In the genomic region with DNA sequence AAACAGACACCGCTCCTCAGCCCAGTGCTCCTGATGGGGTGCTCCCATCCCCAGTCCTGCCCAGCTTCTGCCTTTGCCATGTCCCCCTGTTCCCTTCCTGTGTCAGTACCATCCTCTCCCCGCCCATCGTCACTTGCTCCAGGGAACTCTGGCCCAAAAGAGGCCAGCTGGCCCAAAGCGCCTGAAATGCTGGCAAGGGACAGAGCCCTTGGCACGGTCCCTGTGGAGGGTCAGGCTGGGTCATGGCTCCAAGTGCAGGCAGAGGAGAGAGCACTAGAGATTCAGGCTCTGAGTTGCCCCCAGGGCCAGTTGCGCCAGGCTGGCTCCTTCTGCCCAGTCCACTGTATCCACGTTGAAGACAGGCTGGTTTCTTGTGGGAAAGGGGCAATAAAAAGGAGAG, we compare ENCODE assay signal across 17 cellular contexts. TPM values are rescaled to one million over a fixed set of nuclear protein-coding genes. Genes with fewer than 3 reads are reported as not detected.
A peak's percentile ranks its signal among the peaks of the same experiment; 100 is the strongest.
DNase-seq lines count a peak whose midpoint lies in the region; ATAC-seq and TF ChIP-seq lines count a peak whose summit lies in the region.
"Had no signal": no experiment of that assay in that cellular context is flagged by ENCODE, and none has a peak within 500 bp of the region (broad histone marks: within the 10 kb centered on the region; RNA-seq: fewer than 3 reads in every experiment).

No MANE protein-coding gene starts in this region.

- TF ChIP-seq CTCF in right atrium auricular region (IDR thresholded peaks at IDR 0.05) (no peak), tibial artery (IDR thresholded peaks at IDR 0.05) (no peak)

- DNase-seq in Right ventricle myocardium inferior (ENCODE audit: missing footprints) (peak; percentile 79), right atrium auricular region (ENCODE audit: low spot score) (no peak), Right ventricle myocardium superior (peak; percentile 85), nucleus accumbens (lab: John Stamatoyannopoulos, UW) (peak in 36 of 56 donors; percentile 1 to 57 (median 16)), tibial artery (peak in 1 of 2 donors; percentile 81), HuH-7.5 (ENCODE audit: low spot score) (no peak), NCI-H1092 (lab: John Stamatoyannopoulos, UW) (no peak), erythroblast (lab: John Stamatoyannopoulos, UW) (no peak)
- DNase-seq: activated CD8-positive, alpha-beta memory T cell treated with anti-CD3 and anti-CD28 coated beads, Interleukin-2, amount 50 U/mL, for 48 hours; activated effector memory CD4-positive, alpha-beta T cell treated with anti-CD3 and anti-CD28 coated beads, Interleukin-2, amount 50 U/mL, for 16 hours; activated naive CD8-positive, alpha-beta T cell treated with anti-CD3 and anti-CD28 coated beads, Interleukin-2, amount 50 U/mL, for 24 hours; foreskin keratinocyte; naive thymus-derived CD8-positive, alpha-beta T cell; NCI-H69; OCI-M1 had no signal

- H3K27me3 ChIP-seq in right atrium auricular region: no peaks in the 10 kb centered on the region
- no peaks in the 10 kb centered on the region for H3K27me3 ChIP-seq in tibial artery
- H3K27me3 ChIP-seq: foreskin keratinocyte had no signal

- H3K36me3 ChIP-seq in right atrium auricular region: no peaks in the 10 kb centered on the region
- H3K36me3 ChIP-seq in tibial artery: no peaks in the 10 kb centered on the region

- H3K4me3 ChIP-seq in right atrium auricular region (no peak overlapping the region), tibial artery (no peak overlapping the region)
- H3K4me3 ChIP-seq: A549 had no signal

- H3K27ac ChIP-seq in right atrium auricular region: peak overlapping the region in 1 of 2 donors; percentile 42
- H3K27ac ChIP-seq in tibial artery: peak overlapping the region; percentile 32 to 41
- H3K27ac ChIP-seq: A549, foreskin keratinocyte had no signal

- intact Hi-C loops in Right ventricle myocardium inferior (cut with DNase I) (loop anchor here (5.0 kb wide), 1 partner anchor 35 kb away; no protein-coding TSS in a partner anchor), Right ventricle myocardium superior (cut with DNase I) (loop anchor here (5.0 kb wide), 1 partner anchor 50 kb away; no protein-coding TSS in a partner anchor), tibial artery (cut with DNase I; ENCODE audit: low total_unique reads) (no loop called here)

- no peak for TF ChIP-seq POLR2A in erythroblast (IDR thresholded peaks at IDR 0.05; ENCODE audit: low read length)

- H3K9me3 ChIP-seq in right atrium auricular region (no peaks in the 10 kb centered on the region), tibial artery (no peaks in the 10 kb centered on the region)
- H3K9me3 ChIP-seq: A549 had no signal

- H3K4me1 ChIP-seq in right atrium auricular region: peaks cover 0 to 17% of the 10 kb centered on the region in 2 donors
- H3K4me1 ChIP-seq in tibial artery: peaks cover 0 to 22% (median 18%) of the 10 kb centered on the region in 4 donors
- H3K4me1 ChIP-seq: A549, foreskin keratinocyte had no signal

- ATAC-seq in Right ventricle myocardium inferior (peak; percentile 48), Right ventricle myocardium superior (ENCODE audit: poor library complexity) (peak; percentile 51)
- ATAC-seq: A549; activated naive CD8-positive, alpha-beta T cell treated with anti-CD3 and anti-CD28 coated beads, Interleukin-2, amount 50 U/mL, for 24 hours; foreskin keratinocyte; naive thymus-derived CD8-positive, alpha-beta T cell had no signal

RNA-seq across cellular contexts. Expression of a gene that starts 8.4 kb away (rescaled TPM):
- total RNA-seq in Right ventricle myocardium inferior: 58.9 TPM
- total RNA-seq in right atrium auricular region: 10 to 100 TPM; 33.1 to 39.7 TPM
- total RNA-seq in Right ventricle myocardium superior: 59.8 TPM

RNA-seq across cellular contexts. Expression of a gene that starts 46.3 kb away (rescaled TPM):
- total RNA-seq in Right ventricle myocardium inferior (2.2 TPM), right atrium auricular region (1 to 10 TPM in 1 of 2 donors, under 1 TPM in 1; 0.55 to 1.1 TPM), Right ventricle myocardium superior (1.9 TPM)
- total RNA-seq: bronchial epithelial cell had no signal

RNA-seq across cellular contexts. Expression of a gene that starts 51.7 kb away (rescaled TPM):
- total RNA-seq in Right ventricle myocardium inferior: 39.6 TPM
- total RNA-seq in right atrium auricular region: 10 to 100 TPM in 1 of 2 donors, 1 to 10 TPM in 1; 8.6 to 19.9 TPM
- 40.1 TPM for total RNA-seq in Right ventricle myocardium superior

Comparison
In these comparisons a context has a peak if more than half of its experiments do, and no peak if none do; other contexts are left out.
1. DNase-seq: peak in Right ventricle myocardium inferior (single experiment), Right ventricle myocardium superior (single experiment) and nucleus accumbens (36 of 56); none in right atrium auricular region (single experiment), HuH-7.5 (single experiment), NCI-H1092 (single experiment) and erythroblast (0 of 2).